11 cellular contexts compared by ENCODE assay signal in the genomic region with DNA sequence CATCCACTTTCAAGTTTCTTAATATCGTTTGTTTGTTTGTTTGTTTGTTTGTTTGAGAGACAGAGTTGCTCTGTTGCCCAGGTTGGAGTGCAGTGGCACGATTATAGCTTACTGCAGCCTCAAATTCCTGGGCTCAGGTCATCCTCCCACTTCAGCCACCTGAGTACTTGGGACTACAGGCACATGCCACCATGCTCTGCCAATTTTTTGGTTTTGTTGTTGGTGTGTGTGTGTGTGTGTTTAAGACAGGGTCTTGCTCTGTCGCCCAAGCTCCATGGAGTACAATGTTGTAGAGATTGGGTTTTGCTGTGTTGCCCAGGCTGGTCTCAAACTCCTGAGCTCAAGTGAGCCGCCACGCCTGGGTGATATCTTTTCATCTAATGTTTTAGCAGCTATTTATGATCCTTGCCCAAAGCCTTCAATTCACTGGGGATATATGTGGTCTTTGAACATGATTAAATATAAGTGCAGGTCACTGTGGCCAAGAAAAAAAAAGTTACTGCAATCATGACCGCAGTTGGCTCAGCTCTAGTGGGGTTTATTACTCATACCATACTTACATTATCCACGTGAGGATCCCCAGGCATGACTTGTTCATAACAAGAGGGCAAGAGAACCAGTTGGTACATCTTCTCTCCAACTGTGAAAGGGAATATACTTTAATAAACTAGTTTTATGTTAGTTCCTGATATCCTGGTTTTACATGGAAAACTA. TPM values are rescaled to one million over a fixed set of nuclear protein-coding genes. Genes with fewer than 3 reads are reported as not detected.
DNase-seq lines count a peak whose midpoint lies in the region; ATAC-seq and TF ChIP-seq lines count a peak whose summit lies in the region.
"Had no signal": no experiment of that assay in that cellular context is flagged by ENCODE, and none has a peak within 500 bp of the region (broad histone marks: within the 10 kb centered on the region; RNA-seq: fewer than 3 reads in every experiment).

No MANE protein-coding gene starts in this region.

- DNase-seq in GM10266 (ENCODE audit: extremely low spot score) (peak; percentile 40), Karpas-422 (peak; percentile 76), iris pigment epithelial cell (ENCODE audit: low read depth) (peak; percentile 92), C1 segment of cervical spinal cord (lab: John Stamatoyannopoulos, UW) (no peak), NCI-H69 (lab: John Stamatoyannopoulos, UW) (no peak)
- DNase-seq: effector CD8-positive, alpha-beta T cell; H9; MM.1S had no signal

- peak overlapping the region; percentile 54 for H3K4me3 Mint-ChIP-seq in activated T-helper 17 cell treated with anti-CD3 and anti-CD28 coated beads, Interleukin-2, amount 50 U/mL, for 72 hours
- H3K4me3 Mint-ChIP-seq: H9 had no signal

- peak overlapping the region; percentile 78 for H3K27ac Mint-ChIP-seq in activated T-helper 17 cell treated with anti-CD3 and anti-CD28 coated beads, Interleukin-2, amount 50 U/mL, for 72 hours

- no peaks in the 10 kb centered on the region for H3K9me2 ChIP-seq in Karpas-422 (replicated peaks; ENCODE audit: insufficient read depth, low read length)

- no peak overlapping the region for H3K4me3 ChIP-seq in Karpas-422 (ENCODE audit: low read length)
- H3K4me3 ChIP-seq: skin epidermis had no signal

- H3K4me1 Mint-ChIP-seq in activated T-helper 17 cell treated with anti-CD3 and anti-CD28 coated beads, Interleukin-2, amount 50 U/mL, for 72 hours: peaks cover 18% of the 10 kb centered on the region

- no peak overlapping the region for H3K9ac ChIP-seq in Karpas-422 (ENCODE audit: low read length)

- no peak overlapping the region for H2AFZ ChIP-seq in Karpas-422 (ENCODE audit: low read length)

- peak; percentile 94 for ATAC-seq in activated T-helper 17 cell treated with anti-CD3 and anti-CD28 coated beads, Interleukin-2, amount 50 U/mL, for 72 hours (replicated peaks)
- ATAC-seq in HG03342 (IDR thresholded peaks at IDR 0.05; ENCODE audit: unreplicated experiment): no peak

- H3K79me2 ChIP-seq in Karpas-422 (ENCODE audit: low read length): peaks cover 90% of the 10 kb centered on the region

- no peaks in the 10 kb centered on the region for H3K27me3 ChIP-seq in Karpas-422 (ENCODE audit: low read length)

- H3K4me2 ChIP-seq in Karpas-422 (ENCODE audit: low read depth, low read length, poor library complexity, severe bottlenecking): peak overlapping the region; percentile 18

- H3K36me3 ChIP-seq in Karpas-422 (ENCODE audit: insufficient read depth, low read length): peaks cover 51% of the 10 kb centered on the region

- H4K20me1 ChIP-seq in Karpas-422 (ENCODE audit: insufficient read depth, low read depth, low read length): peaks cover 33% of the 10 kb centered on the region

- peaks cover 5% of the 10 kb centered on the region for H3K9me3 Mint-ChIP-seq in activated T-helper 17 cell treated with anti-CD3 and anti-CD28 coated beads, Interleukin-2, amount 50 U/mL, for 72 hours
- H3K9me3 Mint-ChIP-seq: H9 had no signal

- no peaks in the 10 kb centered on the region for H3K9me3 ChIP-seq in Karpas-422 (ENCODE audit: low read length)

- peaks cover 83% of the 10 kb centered on the region for H3K36me3 Mint-ChIP-seq in activated T-helper 17 cell treated with anti-CD3 and anti-CD28 coated beads, Interleukin-2, amount 50 U/mL, for 72 hours (ENCODE audit: low read depth)

- no peaks in the 10 kb centered on the region for H3K27me3 Mint-ChIP-seq in activated T-helper 17 cell treated with anti-CD3 and anti-CD28 coated beads, Interleukin-2, amount 50 U/mL, for 72 hours

- H3K4me1 ChIP-seq in Karpas-422 (ENCODE audit: low read length): peaks cover 27% of the 10 kb centered on the region

- no peak for TF ChIP-seq CTCF in GM10266 (IDR thresholded peaks at IDR 0.05; ENCODE audit: control insufficient read depth, insufficient read depth, low read depth, missing control alignments)

- H3K27ac ChIP-seq in Karpas-422 (ENCODE audit: low read length): peak overlapping the region; percentile 20; the same call in 1 of the 2 replicates
- H3K27ac ChIP-seq: skin epidermis had no signal

RNA-seq across cellular contexts. Expression of a gene that starts 8.0 kb away (rescaled TPM):
- 30.6 and 34.5 TPM in 2 replicates for total RNA-seq in Karpas-422 (2014; rRNA removed; shearing (Covaris generic); ENCODE audit: low replicate concordance)
- 10 to 100 TPM; 34.5 to 76.3 TPM for total RNA-seq in activated T-helper 17 cell treated with anti-CD3 and anti-CD28 coated beads, Interleukin-2, amount 50 U/mL, for 72 hours

RNA-seq across cellular contexts. Expression of a gene that starts 8.1 kb away (rescaled TPM):
- 0.67 and 0.76 TPM in 2 replicates for total RNA-seq in Karpas-422 (2014; rRNA removed; shearing (Covaris generic); ENCODE audit: low replicate concordance)
- total RNA-seq in activated T-helper 17 cell treated with anti-CD3 and anti-CD28 coated beads, Interleukin-2, amount 50 U/mL, for 72 hours: 1 to 10 TPM in 1 of 2 donors, under 1 TPM in 1; 0.50 to 1.0 TPM

RNA-seq across cellular contexts. Expression of a gene that starts 51.6 kb away (rescaled TPM):
- total RNA-seq in Karpas-422 (2014; rRNA removed; shearing (Covaris generic); ENCODE audit: low replicate concordance): 44.7 and 86.5 TPM in 2 replicates
- 100 to 1,000 TPM; 102 to 115 TPM for total RNA-seq in activated T-helper 17 cell treated with anti-CD3 and anti-CD28 coated beads, Interleukin-2, amount 50 U/mL, for 72 hours

Comparison
In these comparisons a context has a peak if more than half of its experiments do, and no peak if none do; other contexts are left out.
1. DNase-seq: peak in GM10266 (single experiment), Karpas-422 (single experiment) and iris pigment epithelial cell (single experiment); none in C1 segment of cervical spinal cord (0 of 14) and NCI-H69 (single experiment).